Comparison of ENCODE assay signal across 9 cellular contexts in genomic region chr5:178483620-178484019, GRCh38.
A peak's percentile ranks its signal among the peaks of the same experiment; 100 is the strongest.
DNase-seq lines count a peak whose midpoint lies in the region; ATAC-seq and TF ChIP-seq lines count a peak whose summit lies in the region.
"Had no signal": no experiment of that assay in that cellular context is flagged by ENCODE, and none has a peak within 500 bp of the region (broad histone marks: within the 10 kb centered on the region; RNA-seq: fewer than 3 reads in every experiment).

No MANE protein-coding gene starts in this region.

- no peaks in the 10 kb centered on the region for H3K36me3 ChIP-seq in smooth muscle cell (ENCODE audit: low read depth)

- no peak overlapping the region for H3K27ac ChIP-seq in smooth muscle cell (ENCODE audit: low read depth)

- no peak overlapping the region for H3K4me2 ChIP-seq in smooth muscle cell

- no peak for TF ChIP-seq CTCF in smooth muscle cell (IDR thresholded peaks at IDR 0.05; ENCODE audit: borderline replicate concordance, insufficient read depth, poor library complexity, severe bottlenecking)

- H4K20me1 ChIP-seq in smooth muscle cell (ENCODE audit: low read depth) = no peaks in the 10 kb centered on the region

- H3K4me3 ChIP-seq in smooth muscle cell = no peak overlapping the region

- ATAC-seq in activated T-cell treated with anti-CD3 and anti-CD28 coated beads, Interleukin-2, amount 50 U/mL, for 72 hours (replicated peaks in 1 of 2) = peak; percentile 58 to 84
- peak; percentile 61 for ATAC-seq in stimulated activated naive CD8-positive, alpha-beta T cell treated with anti-CD3 and anti-CD28 coated beads, Interleukin-15, Interleukin-2, amounts not matched to agents 100 U/mL and 50 U/mL, for 24 hours
- ATAC-seq in HG03354 (IDR thresholded peaks at IDR 0.05; ENCODE audit: poor library complexity, severe bottlenecking, unreplicated experiment) = no peak

- H3K27ac Mint-ChIP-seq in activated T-cell treated with anti-CD3 and anti-CD28 coated beads, Interleukin-2, amount 50 U/mL, for 72 hours = no peak overlapping the region

- H3K4me1 ChIP-seq in smooth muscle cell (ENCODE audit: low read depth) = peaks cover 4% of the 10 kb centered on the region

- no peaks in the 10 kb centered on the region for H3F3A ChIP-seq in smooth muscle cell (ENCODE audit: low read depth)

- no peak overlapping the region for H3K9ac ChIP-seq in smooth muscle cell (ENCODE audit: low read depth)

- H3K27me3 ChIP-seq in smooth muscle cell (ENCODE audit: low read depth) = no peaks in the 10 kb centered on the region

- WGBS in smooth muscle cell (ENCODE audit: low lambda C conversion rate) = 91% methylated on average over 9 of the region's 9 CpGs

- no peak overlapping the region for H2AFZ ChIP-seq in smooth muscle cell (ENCODE audit: low read depth)

- peaks cover 6% of the 10 kb centered on the region for H3K4me1 Mint-ChIP-seq in activated T-cell treated with anti-CD3 and anti-CD28 coated beads, Interleukin-2, amount 50 U/mL, for 72 hours (ENCODE audit: low read depth)

- peak; percentile 96 for DNase-seq in SIG-M5 treated with dmso at 0.1 percent for 504 hours (lab: John Stamatoyannopoulos, UW; ENCODE audit: unreplicated experiment)
- DNase-seq in activated T-cell treated with anti-CD3 and anti-CD28 coated beads, Interleukin-2, amount 50 U/mL, for 72 hours = peak; percentile 24 to 36
- DNase-seq in midbrain (lab: John Stamatoyannopoulos, UW) = peak; percentile 33
- DNase-seq in stimulated activated naive CD8-positive, alpha-beta T cell treated with anti-CD3 and anti-CD28 coated beads, Interleukin-15, Interleukin-2, amounts not matched to agents 100 U/mL and 50 U/mL, for 24 hours = peak; percentile 38
- DNase-seq in NCI-H1092 (lab: John Stamatoyannopoulos, UW) = no peak
- DNase-seq in smooth muscle cell (lab: John Stamatoyannopoulos, UW; ENCODE audit: unreplicated experiment) = no peak
- no peak for DNase-seq in EL
- DNase-seq: NCI-H1105 had no signal

- peaks cover 0 to 2% of the 10 kb centered on the region in 2 donors for H3K9me3 Mint-ChIP-seq in activated T-cell treated with anti-CD3 and anti-CD28 coated beads, Interleukin-2, amount 50 U/mL, for 72 hours

- peaks cover 0 to 2% of the 10 kb centered on the region in 2 donors for H3K36me3 Mint-ChIP-seq in activated T-cell treated with anti-CD3 and anti-CD28 coated beads, Interleukin-2, amount 50 U/mL, for 72 hours (ENCODE audit: insufficient read depth in 2 of 2)

- peak overlapping the region; percentile 70 to 76 for H3K4me3 Mint-ChIP-seq in activated T-cell treated with anti-CD3 and anti-CD28 coated beads, Interleukin-2, amount 50 U/mL, for 72 hours

- no peaks in the 10 kb centered on the region for H3K79me2 ChIP-seq in smooth muscle cell (ENCODE audit: low read depth)

- no peaks in the 10 kb centered on the region for H3K27me3 Mint-ChIP-seq in activated T-cell treated with anti-CD3 and anti-CD28 coated beads, Interleukin-2, amount 50 U/mL, for 72 hours (ENCODE audit: low read depth)

- no peaks in the 10 kb centered on the region for H3K9me3 ChIP-seq in smooth muscle cell (replicated peaks; ENCODE audit: low read depth)

Comparison
In these comparisons a context has a peak if more than half of its experiments do, and no peak if none do; other contexts are left out.
1. DNase-seq: peak in SIG-M5 treated with dmso at 0.1 percent for 504 hours (single experiment), activated T-cell treated with anti-CD3 and anti-CD28 coated beads, Interleukin-2, amount 50 U/mL, for 72 hours (2 of 2), midbrain (single experiment) and stimulated activated naive CD8-positive, alpha-beta T cell treated with anti-CD3 and anti-CD28 coated beads, Interleukin-15, Interleukin-2, amounts not matched to agents 100 U/mL and 50 U/mL, for 24 hours (single experiment); none in NCI-H1092 (single experiment), smooth muscle cell (single experiment) and EL (single experiment).